In genomic region chr19:32138416-32138815, GRCh38 we compare ENCODE assay signal across 33 cellular contexts.
DNase-seq lines count a peak whose midpoint lies in the region; ATAC-seq and TF ChIP-seq lines count a peak whose summit lies in the region.
"Had no signal": no experiment of that assay in that cellular context is flagged by ENCODE, and none has a peak within 500 bp of the region (broad histone marks: within the 10 kb centered on the region; RNA-seq: fewer than 3 reads in every experiment).

No MANE protein-coding gene starts in this region.

- H3K27ac ChIP-seq in HL-60 (replicated peaks) (no peak overlapping the region), GM23248 (no peak overlapping the region)
- H3K27ac ChIP-seq: 22Rv1, breast epithelium, dorsolateral prefrontal cortex, pancreas, right atrium auricular region, spleen, testis had no signal

- DNase-seq in DMS53 (lab: John Stamatoyannopoulos, UW) (peak; percentile 1), DMS53 treated with DMSO at 0.1 percent for 48 hours (lab: John Stamatoyannopoulos, UW; ENCODE audit: unreplicated experiment) (no peak), HL-60 (ENCODE audit: low read depth in 1 of 2, low spot score in 1 of 2) (no peak), WTC11 (ENCODE audit: low spot score) (peak; percentile 24), nephron progenitor cell (no peak), foreskin melanocyte (no peak), GM23248 (no peak)
- DNase-seq: activated CD4-positive, alpha-beta T cell treated with anti-CD3 and anti-CD28 coated beads, Interleukin-2, amount 50 U/mL, for 1 hour; activated effector memory CD4-positive, alpha-beta T cell treated with anti-CD3 and anti-CD28 coated beads, Interleukin-2, amount 50 U/mL, for 16 hours; activated T-cell treated with anti-CD3 and anti-CD28 coated beads, Interleukin-2, amount 50 U/mL, for 24 hours; anterior cingulate cortex; CD4-positive, alpha-beta T cell; dorsolateral prefrontal cortex; EL; HCEC 1CT; NCI-H1417 treated with DMSO at 0.1 percent for 48 hours; NCI-H2081; NCI-H2227 treated with DMSO at 0.1 percent for 48 hours; NCI-H526; pancreas; Right ventricle myocardium superior; spleen; stimulated activated CD8-positive, alpha-beta memory T cell treated with anti-CD3 and anti-CD28 coated beads, Interleukin-4, amount 100 ng/mL, for 48 hours; T1000; testis had no signal

- no peak overlapping the region for H3K4me2 ChIP-seq in GM23248 (ENCODE audit: unreplicated experiment)

- H3K79me2 ChIP-seq in GM23248 (ENCODE audit: insufficient read depth): no peaks in the 10 kb centered on the region

- H3K4me3 Mint-ChIP-seq in WTC11 (no peak overlapping the region), nephron progenitor cell (no peak overlapping the region)
- H3K4me3 Mint-ChIP-seq: activated naive CD8-positive, alpha-beta T cell; activated T-cell treated with anti-CD3 and anti-CD28 coated beads, Interleukin-2, amount 50 U/mL, for 24 hours; CD4-positive, alpha-beta T cell; IgD-negative memory B cell; nephron; stimulated activated naive CD8-positive, alpha-beta T cell treated with anti-CD3 and anti-CD28 coated beads, Interleukin-15, Interleukin-2, amounts not matched to agents 100 ng/mL and 50 ng/mL, for 24 hours had no signal

- no peak overlapping the region for H3K27ac Mint-ChIP-seq in WTC11
- no peak overlapping the region for H3K27ac Mint-ChIP-seq in nephron progenitor cell
- H3K27ac Mint-ChIP-seq: activated naive CD8-positive, alpha-beta T cell; activated T-cell treated with anti-CD3 and anti-CD28 coated beads, Interleukin-2, amount 50 U/mL, for 24 hours; CD4-positive, alpha-beta T cell; IgD-negative memory B cell; nephron; stimulated activated naive CD8-positive, alpha-beta T cell treated with anti-CD3 and anti-CD28 coated beads, Interleukin-15, Interleukin-2, amounts not matched to agents 100 ng/mL and 50 ng/mL, for 24 hours had no signal

- H3K4me1 ChIP-seq in GM23248 (ENCODE audit: insufficient read depth): no peaks in the 10 kb centered on the region
- H3K4me1 ChIP-seq: breast epithelium, pancreas, right atrium auricular region, spleen, testis had no signal

- CTCF ChIA-PET in WTC11 (lab: Charles Lee): interaction anchor here (0.6 to 1.8 kb wide), 4 partner anchors 27 to 1456 kb away, joined by 3 to 4 read pairs (median 4); no protein-coding TSS in a partner anchor

- no peaks in the 10 kb centered on the region for H4K20me1 ChIP-seq in GM23248 (ENCODE audit: insufficient read depth)

- H3K9me3 Mint-ChIP-seq in WTC11: no peaks in the 10 kb centered on the region
- no peaks in the 10 kb centered on the region for H3K9me3 Mint-ChIP-seq in nephron progenitor cell
- H3K9me3 Mint-ChIP-seq: activated T-cell treated with anti-CD3 and anti-CD28 coated beads, Interleukin-2, amount 50 U/mL, for 24 hours; CD4-positive, alpha-beta T cell; nephron; stimulated activated naive CD8-positive, alpha-beta T cell treated with anti-CD3 and anti-CD28 coated beads, Interleukin-15, Interleukin-2, amounts not matched to agents 100 ng/mL and 50 ng/mL, for 24 hours had no signal

- H3K4me3 ChIP-seq in HL-60 (replicated peaks; ENCODE audit: insufficient read depth, low read length) (no peak overlapping the region), GM23248 (no peak overlapping the region)
- H3K4me3 ChIP-seq: breast epithelium, dorsolateral prefrontal cortex, pancreas, right atrium auricular region, spleen, testis had no signal

- H3K36me3 Mint-ChIP-seq in WTC11: no peaks in the 10 kb centered on the region
- no peaks in the 10 kb centered on the region for H3K36me3 Mint-ChIP-seq in nephron progenitor cell (ENCODE audit: low read depth)
- H3K36me3 Mint-ChIP-seq: activated naive CD8-positive, alpha-beta T cell; IgD-negative memory B cell had no signal

- no peak overlapping the region for H3K9ac ChIP-seq in GM23248

- H2AFZ ChIP-seq in GM23248: no peak overlapping the region

- no peaks in the 10 kb centered on the region for H3K27me3 Mint-ChIP-seq in WTC11 (ENCODE audit: low read depth)
- peaks cover 24% of the 10 kb centered on the region for H3K27me3 Mint-ChIP-seq in nephron progenitor cell (ENCODE audit: low read depth, poor library complexity)
- H3K27me3 Mint-ChIP-seq: activated T-cell treated with anti-CD3 and anti-CD28 coated beads, Interleukin-2, amount 50 U/mL, for 24 hours; IgD-negative memory B cell; stimulated activated naive CD8-positive, alpha-beta T cell treated with anti-CD3 and anti-CD28 coated beads, Interleukin-15, Interleukin-2, amounts not matched to agents 100 ng/mL and 50 ng/mL, for 24 hours had no signal

- POLR2A ChIA-PET in WTC11 (lab: Charles Lee): no interaction called here

- in situ Hi-C loops in GM23248 (cut with MboI): no loop called here

- H3K27me3 ChIP-seq in HL-60 (ENCODE audit: insufficient read depth, poor library complexity, severe bottlenecking): no peaks in the 10 kb centered on the region
- no peaks in the 10 kb centered on the region for H3K27me3 ChIP-seq in GM23248 (replicated peaks; ENCODE audit: insufficient read depth)
- H3K27me3 ChIP-seq: dorsolateral prefrontal cortex, pancreas, right atrium auricular region, spleen, testis had no signal

- H3K36me3 ChIP-seq in GM23248 (ENCODE audit: low read depth): no peaks in the 10 kb centered on the region
- H3K36me3 ChIP-seq: breast epithelium, pancreas, right atrium auricular region, spleen had no signal

- no peaks in the 10 kb centered on the region for H3K4me1 Mint-ChIP-seq in WTC11
- H3K4me1 Mint-ChIP-seq in nephron progenitor cell: peaks cover 4% of the 10 kb centered on the region
- H3K4me1 Mint-ChIP-seq: IgD-negative memory B cell, nephron had no signal

- 45 to 50% methylated on average over 5 of the region's 5 CpGs for WGBS in GM23248 (ENCODE audit: low coverage in 1 of 2, low lambda C conversion rate in 2 of 2, missing lambda C conversion rate in 2 of 2), 2 experiments

- H3K9me3 ChIP-seq in GM23248 (ENCODE audit: low read depth): no peaks in the 10 kb centered on the region
- H3K9me3 ChIP-seq: breast epithelium, pancreas, right atrium auricular region, spleen, testis had no signal

- no peaks in the 10 kb centered on the region for H3F3A ChIP-seq in GM23248 (ENCODE audit: insufficient read depth)

- TF ChIP-seq CTCF in HL-60 (IDR thresholded peaks at IDR 0.05; ENCODE audit: insufficient read depth, low read length): peak; percentile 7
- TF ChIP-seq CTCF in WTC11 (IDR thresholded peaks at IDR 0.05): no peak; the same call in 1 of the 2 replicates
- TF ChIP-seq CTCF in nephron progenitor cell (IDR thresholded peaks at IDR 0.05): peak; percentile 25

- ATAC-seq in WTC11 (no peak), HG02870 (IDR thresholded peaks at IDR 0.05; ENCODE audit: unreplicated experiment) (no peak)
- ATAC-seq: pancreas had no signal

- H3K9me2 ChIP-seq in GM23248 (ENCODE audit: insufficient read depth): no peaks in the 10 kb centered on the region

TF ChIP-seq in WTC11, 78 proteins besides CTCF, POLR2A, EP300 and RAD21 (continues in another document):
- TF ChIP-seq STAT6 (CRISPR knock-in tag; conservative IDR thresholded peaks at IDR 0.05; ENCODE audit: low read depth): no peak
- TF ChIP-seq ZNF423 (CRISPR knock-in tag; IDR thresholded peaks at IDR 0.05): no peak
- no peak for TF ChIP-seq FOXP1 (CRISPR knock-in tag; IDR thresholded peaks at IDR 0.05; ENCODE audit: borderline replicate concordance)
- no peak for TF ChIP-seq SMAD3 (CRISPR knock-in tag; IDR thresholded peaks at IDR 0.05; ENCODE audit: borderline replicate concordance)
- no peak for TF ChIP-seq ZMAT4 (CRISPR knock-in tag; IDR thresholded peaks at IDR 0.05)
- TF ChIP-seq CBFB (CRISPR knock-in tag; IDR thresholded peaks at IDR 0.05; ENCODE audit: low read depth): no peak
- no peak for TF ChIP-seq E2F1 (CRISPR knock-in tag; IDR thresholded peaks at IDR 0.05)
- no peak for TF ChIP-seq RORB (CRISPR knock-in tag; IDR thresholded peaks at IDR 0.05)
- TF ChIP-seq MLX (CRISPR knock-in tag; IDR thresholded peaks at IDR 0.05): no peak
- TF ChIP-seq TEAD4 (CRISPR knock-in tag; IDR thresholded peaks at IDR 0.05): no peak
- no peak for TF ChIP-seq JUN (CRISPR knock-in tag; IDR thresholded peaks at IDR 0.05)

Comparison
In these comparisons a context has a peak if more than half of its experiments do, and no peak if none do; other contexts are left out.
1. DNase-seq: peak in DMS53 (single experiment) and WTC11 (single experiment); none in DMS53 treated with DMSO at 0.1 percent for 48 hours (single experiment), HL-60 (0 of 2), nephron progenitor cell (single experiment), foreskin melanocyte (single experiment) and GM23248 (single experiment).